Comparison of ENCODE assay signal across 8 cellular contexts in the genomic region with DNA sequence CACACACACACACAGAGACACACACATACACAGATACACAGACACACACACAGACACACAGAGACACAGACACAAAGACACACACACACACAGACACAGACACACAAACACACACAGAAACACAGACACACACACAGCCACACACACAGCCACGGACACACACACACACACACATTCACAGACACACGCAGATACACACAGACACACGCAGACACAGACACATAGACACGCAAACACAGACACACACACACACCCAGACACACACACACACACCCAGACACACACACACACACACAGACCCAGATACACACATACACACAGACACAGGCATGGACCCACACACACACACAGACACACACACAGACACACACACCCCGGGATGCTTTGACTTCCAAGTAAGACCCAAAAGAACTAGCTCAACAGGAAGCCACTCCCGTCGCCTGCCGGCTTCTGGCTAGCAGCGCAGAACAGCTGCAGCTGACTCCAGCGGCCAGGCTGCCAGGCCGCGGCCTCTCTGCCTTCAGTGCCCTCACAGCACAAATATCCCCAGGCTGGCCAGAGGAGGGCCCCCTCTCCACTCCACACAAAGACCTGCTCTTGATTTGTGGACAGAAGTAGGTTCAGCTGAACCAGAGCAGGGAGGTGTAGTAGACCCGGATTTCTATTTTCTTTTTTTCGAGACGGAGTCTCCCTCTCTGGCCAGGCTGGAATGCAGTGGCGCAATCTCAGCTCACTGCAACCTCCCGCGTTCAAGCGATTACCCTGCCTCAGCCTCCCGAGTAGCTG. TPM values are rescaled to one million over a fixed set of nuclear protein-coding genes. Genes with fewer than 3 reads are reported as not detected.
DNase-seq lines count a peak whose midpoint lies in the region; ATAC-seq and TF ChIP-seq lines count a peak whose summit lies in the region.

No MANE protein-coding gene starts in this region.

- ATAC-seq in IMR-90 (ENCODE audit: low read depth) (peak; percentile 98), naive B cell (ENCODE audit: low read depth in 2 of 2) (peak; percentile 97 to 99), HG03565 (IDR thresholded peaks at IDR 0.05; ENCODE audit: unreplicated experiment) (no peak)
- peak; percentile 99 for ATAC-seq in stimulated activated naive B cell treated with anti-CD40 and anti-IgM and Interleukin-4, amounts not matched to agents 10 μg/mL and 1 μg/mL and 100 μg/mL, for 72 hours (replicated peaks)

- in situ Hi-C loops in IMR-90 (cut with MboI; ENCODE audit: low sequenced_read_pairs): no loop called here

- H2AFZ ChIP-seq in IMR-90 (replicated peaks; ENCODE audit: low read length, poor library complexity): peak overlapping the region; percentile 88
- H2AFZ ChIP-seq in PC-9: no peak overlapping the region

- no peak overlapping the region for H2BK20ac ChIP-seq in IMR-90 (ENCODE audit: low read depth, low read length)

- no peaks in the 10 kb centered on the region for H3K9me2 ChIP-seq in PC-9 (ENCODE audit: insufficient read depth)

- H3K36me3 Mint-ChIP-seq in naive B cell: no peaks in the 10 kb centered on the region
- H3K36me3 Mint-ChIP-seq in stimulated activated naive B cell treated with anti-CD40 and anti-IgM and Interleukin-4, amounts not matched to agents 10 μg/mL and 1 μg/mL and 100 μg/mL, for 72 hours: no peaks in the 10 kb centered on the region

- H3K4me1 Mint-ChIP-seq in naive B cell: peaks cover 0 to 4% (median 2%) of the 10 kb centered on the region in 3 donors
- peaks cover 0 to under 1% of the 10 kb centered on the region in 2 donors for H3K4me1 Mint-ChIP-seq in stimulated activated naive B cell treated with anti-CD40 and anti-IgM and Interleukin-4, amounts not matched to agents 10 μg/mL and 1 μg/mL and 100 μg/mL, for 72 hours

- H4K8ac ChIP-seq in IMR-90 (ENCODE audit: low read depth in 2 of 2, low read length in 2 of 2): peak overlapping the region; percentile 92 to 97; a peak in 3 of 4 replicates

- H3K27ac ChIP-seq in IMR-90 (ENCODE audit: insufficient read depth, low read length): peak overlapping the region; percentile 39; the same call in 1 of the 2 replicates
- H3K27ac ChIP-seq in PC-9: peak overlapping the region; percentile 75
- peak overlapping the region; percentile 82 to 90 (median 85) for H3K27ac ChIP-seq in esophagus squamous epithelium

- CTCF ChIA-PET in IMR-90 (lab: Yijun Ruan, JAX): interaction anchor here (0.6 to 1.7 kb wide), 15 partner anchors 10 to 766 kb away, joined by 3 to 15 read pairs (median 3); partner anchors contain the start of genes RNF167, SLC25A11, SPAG7 and ZZEF1
- CTCF ChIA-PET in PC-9 (lab: Charles Lee): interaction anchor here (0.5 to 1.8 kb wide), 12 partner anchors 25 to 316 kb away, joined by 3 to 16 read pairs (median 4); partner anchors contain the start of genes RNF167, SLC25A11 and SPAG7

- H3K14ac ChIP-seq in IMR-90 (replicated peaks; ENCODE audit: low read depth, low read length): peak overlapping the region; percentile 82

- TF ChIP-seq CTCF in IMR-90 (conservative IDR thresholded peaks at IDR 0.05; ENCODE audit: low read depth, low read length) (peak; percentile 89), PC-9 (conservative IDR thresholded peaks at IDR 0.05) (peak; percentile 86), esophagus squamous epithelium (IDR thresholded peaks at IDR 0.05) (peak; percentile 68 to 91 (median 82))

- DNase-seq in EL (peak; percentile 95), IMR-90 (peak; percentile 92), PC-9 (peak; percentile 89 to 96), activated T-cell treated with anti-CD3 and anti-CD28 coated beads for 48 hours (ENCODE audit: low read depth) (peak; percentile 70), esophagus squamous epithelium (lab: John Stamatoyannopoulos, UW) (no peak), naive B cell (peak; percentile 77)
- DNase-seq in stimulated activated naive B cell treated with anti-CD40 and anti-IgM and Interleukin-4, amounts not matched to agents 10 μg/mL and 1 μg/mL and 100 μg/mL, for 72 hours: peak; percentile 76

- peak overlapping the region; percentile 71 for H3K4ac ChIP-seq in IMR-90 (ENCODE audit: low read depth, low read length)

- H3K79me1 ChIP-seq in IMR-90 (ENCODE audit: low read depth in 1 of 2, low read length in 2 of 2): no peaks in the 10 kb centered on the region

- H3K9ac ChIP-seq in IMR-90 (ENCODE audit: low read depth, low read length): peak overlapping the region; percentile 29

- POLR2A ChIA-PET in IMR-90 (lab: Charles Lee; ENCODE audit: unreplicated experiment) (interaction anchor here (1.0 to 1.2 kb wide), 2 partner anchors 11 to 31 kb away, joined by 3 read pairs; partner anchors contain the start of genes RNF167 and SLC25A11), PC-9 (lab: Charles Lee; ENCODE audit: unreplicated experiment) (interaction anchor here (0.5 to 1.9 kb wide), 13 partner anchors 31 to 1527 kb away, joined by 3 to 20 read pairs (median 3); partner anchors contain the start of genes INCA1, RNF167, SLC25A11 and SPAG7)

- H3K9me1 ChIP-seq in IMR-90 (ENCODE audit: insufficient read depth, low read length): no peaks in the 10 kb centered on the region

- H3K36me3 ChIP-seq in IMR-90 (ENCODE audit: control insufficient read depth, insufficient read depth, low read length) (no peaks in the 10 kb centered on the region), PC-9 (ENCODE audit: low read depth) (no peaks in the 10 kb centered on the region), esophagus squamous epithelium (no peaks in the 10 kb centered on the region)

- H3K4me3 ChIP-seq in IMR-90 (ENCODE audit: insufficient read depth, low read depth, low read length) (no peak overlapping the region), PC-9 (no peak overlapping the region), esophagus squamous epithelium (peak overlapping the region in 3 of 4 donors; percentile 8 to 34 (median 11))

- TF ChIP-seq RAD21 in IMR-90 (IDR thresholded peaks at IDR 0.05; ENCODE audit: low read length): peak; percentile 84

- H3K9me3 Mint-ChIP-seq in naive B cell: peaks cover 0 to 2% (median 0%) of the 10 kb centered on the region in 7 donors
- H3K9me3 Mint-ChIP-seq in stimulated activated naive B cell treated with anti-CD40 and anti-IgM and Interleukin-4, amounts not matched to agents 10 μg/mL and 1 μg/mL and 100 μg/mL, for 72 hours: no peaks in the 10 kb centered on the region

- peak overlapping the region; percentile 71; the same call in 2 of the 3 replicates for H2BK15ac ChIP-seq in IMR-90 (ENCODE audit: low read depth, low read length)

- no peak overlapping the region for H3K4me3 Mint-ChIP-seq in naive B cell
- H3K4me3 Mint-ChIP-seq in stimulated activated naive B cell treated with anti-CD40 and anti-IgM and Interleukin-4, amounts not matched to agents 10 μg/mL and 1 μg/mL and 100 μg/mL, for 72 hours: no peak overlapping the region

- no peaks in the 10 kb centered on the region for H3K79me2 ChIP-seq in PC-9 (ENCODE audit: low read depth)

- peak overlapping the region; percentile 26; the same call in 1 of the 2 replicates for H3K23ac ChIP-seq in IMR-90 (ENCODE audit: low read depth, low read length)

- H3K27me3 ChIP-seq in IMR-90 (ENCODE audit: control insufficient read depth, insufficient read depth, low read length) (peaks cover 2% of the 10 kb centered on the region; the same call in 1 of the 2 replicates), PC-9 (ENCODE audit: insufficient read depth, low read depth) (no peaks in the 10 kb centered on the region), esophagus squamous epithelium (peaks cover 0 to 5% (median 0%) of the 10 kb centered on the region in 4 donors)

- H3K4me1 ChIP-seq in IMR-90 (ENCODE audit: control insufficient read depth, insufficient read depth, low read length) (peaks cover 3% of the 10 kb centered on the region), PC-9 (replicated peaks; ENCODE audit: insufficient read depth) (peaks cover 16% of the 10 kb centered on the region), esophagus squamous epithelium (peaks cover 3 to 29% (median 14%) of the 10 kb centered on the region in 3 donors)

- H3K4me2 ChIP-seq in IMR-90 (ENCODE audit: low read depth, low read length) (no peak overlapping the region; the same call in 1 of the 2 replicates), PC-9 (peak overlapping the region; percentile 63)

- H3K18ac ChIP-seq in IMR-90 (ENCODE audit: low read depth, low read length): peak overlapping the region; percentile 8; the same call in 1 of the 2 replicates

- no TSS peak for BruUV-seq in IMR-90 (replicated peaks; lab: Mats Ljungman, UMichigan)
- no TSS peak for BruUV-seq in PC-9 (replicated peaks; lab: Mats Ljungman, UMichigan)

- H4K20me1 ChIP-seq in IMR-90 (ENCODE audit: insufficient read depth, low read length) (no peaks in the 10 kb centered on the region), PC-9 (ENCODE audit: insufficient read depth) (no peaks in the 10 kb centered on the region)

- no peak overlapping the region for H3K27ac Mint-ChIP-seq in naive B cell
- H3K27ac Mint-ChIP-seq in stimulated activated naive B cell treated with anti-CD40 and anti-IgM and Interleukin-4, amounts not matched to agents 10 μg/mL and 1 μg/mL and 100 μg/mL, for 72 hours: no peak overlapping the region

- H2BK120ac ChIP-seq in IMR-90 (ENCODE audit: low read depth, low read length): peak overlapping the region; percentile 54

- H4K5ac ChIP-seq in IMR-90 (ENCODE audit: low read depth, low read length): peak overlapping the region; percentile 40

- H2AK5ac ChIP-seq in IMR-90 (ENCODE audit: low read depth, low read length): peak overlapping the region; percentile 88; the same call in 1 of the 2 replicates

- H3K9me3 ChIP-seq in IMR-90 (ENCODE audit: control insufficient read depth, insufficient read depth, low read length) (no peaks in the 10 kb centered on the region), PC-9 (ENCODE audit: insufficient read depth, low read depth) (no peaks in the 10 kb centered on the region), esophagus squamous epithelium (no peaks in the 10 kb centered on the region)

- H3K56ac ChIP-seq in IMR-90 (ENCODE audit: extremely low read depth, insufficient read depth, low read length): no peak overlapping the region

- TF ChIP-seq POLR2A in IMR-90 (IDR thresholded peaks at IDR 0.05; ENCODE audit: low read depth, low read length): peak; percentile 45; the same call in 1 of the 2 replicates
- peak in 1 of 4 donors; percentile 12 for TF ChIP-seq POLR2A in esophagus squamous epithelium (IDR thresholded peaks at IDR 0.05)

- WGBS in IMR-90 (ENCODE audit: extremely low coverage in 2 of 2, insufficient read length in 1 of 2), 2 experiments: 51% methylated on average over 6 of the region's 20 CpGs; no CpG with 5 or more reads in 1 of the 2 experiments
- WGBS in esophagus squamous epithelium, 2 donors: 12 to 23% methylated on average over 9 to 14 of the region's 20 CpGs

- H2AK9ac ChIP-seq in IMR-90 (replicated peaks; ENCODE audit: low read depth, low read length, poor library complexity): peak overlapping the region; percentile 89

- intact Hi-C loops in IMR-90 (cut with micrococcal nuclease): loop anchor here (1.0 to 5.0 kb wide), 4 partner anchors 31 to 153 kb away; partner anchors contain the start of genes RNF167, SLC25A11 and SPAG7
- intact Hi-C loops in PC-9 (cut with micrococcal nuclease; ENCODE audit: unreplicated experiment): loop anchor here (1.0 to 10.0 kb wide), 8 partner anchors 30 to 484 kb away; partner anchors contain the start of genes CAMTA2, PFN1 and SPAG7
- intact Hi-C loops in esophagus squamous epithelium (cut with DNase I): loop anchor here (10.0 kb wide), 1 partner anchor 156 kb away; no protein-coding TSS in a partner anchor

- peak overlapping the region; percentile 55 for H4K91ac ChIP-seq in IMR-90 (ENCODE audit: insufficient read depth, low read depth, low read length)

- H3K27me3 Mint-ChIP-seq in naive B cell: peaks cover 9 to 16% (median 15%) of the 10 kb centered on the region in 3 donors
- H3K27me3 Mint-ChIP-seq in stimulated activated naive B cell treated with anti-CD40 and anti-IgM and Interleukin-4, amounts not matched to agents 10 μg/mL and 1 μg/mL and 100 μg/mL, for 72 hours: peaks cover 6 to 8% of the 10 kb centered on the region in 2 donors

- H2BK5ac ChIP-seq in IMR-90 (ENCODE audit: low read depth, low read length, poor library complexity, severe bottlenecking): peak overlapping the region; percentile 53

- H3F3A ChIP-seq in PC-9 (ENCODE audit: insufficient read depth, low read depth): peaks cover 21% of the 10 kb centered on the region; the same call in 1 of the 2 replicates

- dilution Hi-C loops in IMR-90 (cut with HindIII; ENCODE audit: low sequenced_read_pairs, unreplicated experiment): no loop called here

RNA-seq across cellular contexts. Expression of gene CHRNE, which starts 6.0 kb away (rescaled TPM):
- total RNA-seq in IMR-90 (2012; rRNA removed) (under 0.01 TPM in 2 replicates), PC-9 (2021) (0.23 and 0.24 TPM in 2 replicates), esophagus squamous epithelium (under 1 TPM in 1 of 4 donors, not detected in 3; 0.57 TPM)
- polyA plus RNA-seq in IMR-90 (2012; rRNA removed) (0.21 and 0.24 TPM in 2 replicates), naive B cell (ENCODE audit: low read depth in 6 of 6) (under 1 TPM in 5 of 6 donors, not detected in 1; 0.18 to 0.59 (median 0.37) TPM)
- 0.06 and 0.31 TPM in 2 replicates for polyA plus RNA-seq in IMR-90 (2012; cell fraction: cytosol; rRNA removed)
- polyA plus RNA-seq in IMR-90 (2012; cell fraction: nucleus; rRNA removed; ENCODE audit: low replicate concordance): 1.4 and 1.7 TPM in 2 replicates

RNA-seq across cellular contexts. Expression of gene C17orf107, which starts 9.6 kb away (rescaled TPM):
- 0.54 and 0.56 TPM in 2 replicates for total RNA-seq in IMR-90 (2012; rRNA removed)
- polyA plus RNA-seq in IMR-90 (2012; rRNA removed): 0.82 and 1.3 TPM in 2 replicates
- 0.35 and 1.2 TPM in 2 replicates for polyA plus RNA-seq in IMR-90 (2012; cell fraction: cytosol; rRNA removed)
- polyA plus RNA-seq in IMR-90 (2012; cell fraction: nucleus; rRNA removed; ENCODE audit: low replicate concordance): 0.92 and 1.2 TPM in 2 replicates
- 2.6 and 3.1 TPM in 2 replicates for total RNA-seq in PC-9 (2021)
- 1 to 10 TPM in 1 of 4 donors, under 1 TPM in 3; 0.27 to 2.7 (median 0.92) TPM for total RNA-seq in esophagus squamous epithelium
- polyA plus RNA-seq in naive B cell (ENCODE audit: low read depth in 6 of 6): 1 to 10 TPM in 5 of 6 donors, not detected in 1; 1.6 to 2.6 (median 2.1) TPM

RNA-seq across cellular contexts. Expression of gene GP1BA, which starts 23.2 kb away (rescaled TPM):
- total RNA-seq in IMR-90 (2012; rRNA removed) (not detected in 2 replicates), PC-9 (2021) (not detected in 2 replicates), esophagus squamous epithelium (not detected)
- polyA plus RNA-seq in IMR-90 (2012; rRNA removed) (not detected in 2 replicates), naive B cell (ENCODE audit: low read depth in 6 of 6) (under 1 TPM in 4 of 6 donors, not detected in 2; 0.42 to 1.00 (median 0.56) TPM)
- polyA plus RNA-seq in IMR-90 (2012; cell fraction: cytosol; rRNA removed): 0.03 TPM in 1 of 2 replicates, not detected in the other
- not detected in 2 replicates for polyA plus RNA-seq in IMR-90 (2012; cell fraction: nucleus; rRNA removed; ENCODE audit: low replicate concordance)

RNA-seq across cellular contexts. Expression of gene SLC25A11, which starts 30.9 kb away (rescaled TPM):
- total RNA-seq in IMR-90 (2012; rRNA removed) (30.8 and 35.0 TPM in 2 replicates), PC-9 (2021) (50.7 and 56.2 TPM in 2 replicates), esophagus squamous epithelium (10 to 100 TPM; 29.3 to 54.2 (median 42.2) TPM)
- polyA plus RNA-seq in IMR-90 (2012; rRNA removed) (62.2 and 68.2 TPM in 2 replicates), naive B cell (ENCODE audit: low read depth in 6 of 6) (10 to 100 TPM; 61.0 to 89.1 (median 71.4) TPM)
- 58.3 and 80.2 TPM in 2 replicates for polyA plus RNA-seq in IMR-90 (2012; cell fraction: cytosol; rRNA removed)
- polyA plus RNA-seq in IMR-90 (2012; cell fraction: nucleus; rRNA removed; ENCODE audit: low replicate concordance): 29.2 and 53.6 TPM in 2 replicates

RNA-seq across cellular contexts. Expression of gene RNF167, which starts 31.2 kb away (rescaled TPM):
- total RNA-seq in IMR-90 (2012; rRNA removed): 13.1 and 13.3 TPM in 2 replicates
- polyA plus RNA-seq in IMR-90 (2012; rRNA removed): 79.5 and 83.6 TPM in 2 replicates
- polyA plus RNA-seq in IMR-90 (2012; cell fraction: cytosol; rRNA removed): 41.9 and 55.4 TPM in 2 replicates
- polyA plus RNA-seq in IMR-90 (2012; cell fraction: nucleus; rRNA removed; ENCODE audit: low replicate concordance): 69.1 and 86.3 TPM in 2 replicates
- 122 and 135 TPM in 2 replicates for total RNA-seq in PC-9 (2021)
- 10 to 100 TPM; 42.3 to 57.4 (median 54.2) TPM for total RNA-seq in esophagus squamous epithelium
- 10 to 100 TPM; 19.9 to 25.8 (median 22.7) TPM for polyA plus RNA-seq in naive B cell (ENCODE audit: low read depth in 6 of 6)

Comparison
In these comparisons a context has a peak if more than half of its experiments do, and no peak if none do; other contexts are left out.
1. H3K4me3 ChIP-seq: peak in esophagus squamous epithelium (3 of 4); none in IMR-90 (single experiment) and PC-9 (single experiment).
2. Peak in every context shown above with its lines, with median percentiles within 50 percentile points of each other: H3K27ac ChIP-seq and CTCF ChIP-seq.